In the genomic region with DNA sequence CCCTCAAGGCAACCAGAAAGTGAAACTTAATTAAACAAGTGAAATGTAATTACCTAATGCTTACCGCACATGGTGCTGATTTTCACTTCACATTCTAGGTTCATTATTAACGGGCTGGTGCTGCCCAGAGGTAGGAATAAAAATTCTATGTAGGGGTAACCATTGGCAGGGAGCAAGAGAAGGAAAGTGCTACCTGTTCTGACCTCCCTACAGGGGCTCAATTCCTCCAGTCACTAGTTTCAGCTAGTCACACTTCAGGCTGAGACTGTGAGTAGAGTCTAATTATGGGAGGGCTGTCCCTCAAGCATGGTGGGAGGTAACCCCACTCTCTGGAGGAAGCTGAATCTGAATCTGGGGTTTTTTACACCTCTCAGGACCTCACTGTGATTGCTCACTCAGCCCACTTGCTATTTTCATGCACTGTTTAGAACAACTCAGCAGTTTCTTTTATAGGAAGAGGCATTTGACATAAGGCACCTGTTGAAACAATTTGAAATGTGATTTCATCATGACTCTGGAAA, we compare ENCODE assay signal across 9 cellular contexts.
DNase-seq lines count a peak whose midpoint lies in the region; ATAC-seq, FAIRE-seq and TF ChIP-seq lines count a peak whose summit lies in the region.
"Had no signal": no experiment of that assay in that cellular context is flagged by ENCODE, and none has a peak within 500 bp of the region (broad histone marks: within the 10 kb centered on the region; RNA-seq: fewer than 3 reads in every experiment).

No MANE protein-coding gene starts in this region.

- H3K4me1 Mint-ChIP-seq in activated T-helper 1 cell treated with anti-CD3 and anti-CD28 coated beads, Interleukin-12 subunit alpha, Interleukin-12 subunit beta, Interleukin-2, Interleukin-4 antibody, amounts not matched to agents 30 ng/mL and 10 ng/mL and 1 ng/mL, durations not matched to agents 14 hours and 24 hours and 36 hours (ENCODE audit: low read depth) = peaks cover 78% of the 10 kb centered on the region

- no peak overlapping the region for H3K4me3 ChIP-seq in neutrophil (ENCODE audit: low read depth in 1 of 2, low read length in 1 of 2)
- H3K4me3 ChIP-seq: right lobe of liver had no signal

- H3K27ac Mint-ChIP-seq in activated T-helper 1 cell treated with anti-CD3 and anti-CD28 coated beads, Interleukin-12 subunit alpha, Interleukin-12 subunit beta, Interleukin-2, Interleukin-4 antibody, amounts not matched to agents 30 ng/mL and 10 ng/mL and 1 ng/mL, durations not matched to agents 14 hours and 24 hours and 36 hours = peak overlapping the region; percentile 57

- H3K9me3 Mint-ChIP-seq in activated T-helper 1 cell treated with anti-CD3 and anti-CD28 coated beads, Interleukin-12 subunit alpha, Interleukin-12 subunit beta, Interleukin-2, Interleukin-4 antibody, amounts not matched to agents 30 ng/mL and 10 ng/mL and 1 ng/mL, durations not matched to agents 14 hours and 24 hours and 36 hours = peaks cover 11% of the 10 kb centered on the region

- H3K36me3 ChIP-seq in neutrophil = no peaks in the 10 kb centered on the region
- H3K36me3 ChIP-seq: right lobe of liver had no signal

- peak; percentile 89 for ATAC-seq in HG03103 (IDR thresholded peaks at IDR 0.05; ENCODE audit: low read depth, unreplicated experiment)

- H3K27ac ChIP-seq in neutrophil = peak overlapping the region; percentile 55

- intact Hi-C loops in activated T-helper 1 cell treated with anti-CD3 and anti-CD28 coated beads, Interleukin-12 subunit alpha, Interleukin-12 subunit beta, Interleukin-2, Interleukin-4 antibody, amounts not matched to agents 30 ng/mL and 10 ng/mL and 1 ng/mL, durations not matched to agents 14 hours and 24 hours and 36 hours (cut with micrococcal nuclease) = loop anchor here (1.0 to 2.0 kb wide), 5 partner anchors 9 to 79 kb away; a partner anchor contains a TSS

- H3K9me3 ChIP-seq in neutrophil = no peaks in the 10 kb centered on the region
- H3K9me3 ChIP-seq: right lobe of liver had no signal

- TF ChIP-seq CTCF in neutrophil (IDR thresholded peaks at IDR 0.05) = no peak

- no peak for FAIRE-seq in frontal cortex (lab: Jason Lieb, UNC)

- peaks cover 30% of the 10 kb centered on the region for H3K36me3 Mint-ChIP-seq in activated T-helper 1 cell treated with anti-CD3 and anti-CD28 coated beads, Interleukin-12 subunit alpha, Interleukin-12 subunit beta, Interleukin-2, Interleukin-4 antibody, amounts not matched to agents 30 ng/mL and 10 ng/mL and 1 ng/mL, durations not matched to agents 14 hours and 24 hours and 36 hours (ENCODE audit: low read depth)

- peak overlapping the region; percentile 43 for H3K4me3 Mint-ChIP-seq in activated T-helper 1 cell treated with anti-CD3 and anti-CD28 coated beads, Interleukin-12 subunit alpha, Interleukin-12 subunit beta, Interleukin-2, Interleukin-4 antibody, amounts not matched to agents 30 ng/mL and 10 ng/mL and 1 ng/mL, durations not matched to agents 14 hours and 24 hours and 36 hours

- H3K27me3 Mint-ChIP-seq in activated T-helper 1 cell treated with anti-CD3 and anti-CD28 coated beads, Interleukin-12 subunit alpha, Interleukin-12 subunit beta, Interleukin-2, Interleukin-4 antibody, amounts not matched to agents 30 ng/mL and 10 ng/mL and 1 ng/mL, durations not matched to agents 14 hours and 24 hours and 36 hours (ENCODE audit: insufficient read depth) = no peaks in the 10 kb centered on the region

- in situ Hi-C loops in KBM-7 (cut with MboI; ENCODE audit: low pct_unique_long_range_greater_than_20kb, low sequenced_read_pairs) = no loop called here

- no peaks in the 10 kb centered on the region for H3K27me3 ChIP-seq in neutrophil
- H3K27me3 ChIP-seq: right lobe of liver had no signal

- H3K4me1 ChIP-seq in neutrophil (ENCODE audit: control insufficient read depth in 1 of 2, insufficient read depth in 1 of 2, low read depth in 1 of 2, low read length in 1 of 2) = peaks cover 43 to 49% of the 10 kb centered on the region in 2 experiments
- H3K4me1 ChIP-seq: right lobe of liver had no signal

- peak; percentile 53 to 57 for DNase-seq in activated CD4-positive, alpha-beta T cell treated with anti-CD3 and anti-CD28 coated beads for 4 hours
- no peak for DNase-seq in activated CD4-positive, alpha-beta T cell treated with anti-CD3 and anti-CD28 coated beads for 1 hour
- DNase-seq in activated T-helper 1 cell treated with anti-CD3 and anti-CD28 coated beads, Interleukin-12 subunit alpha, Interleukin-12 subunit beta, Interleukin-2, Interleukin-4 antibody, amounts not matched to agents 30 ng/mL and 10 ng/mL and 1 ng/mL, durations not matched to agents 14 hours and 24 hours and 36 hours (ENCODE audit: low spot score) = no peak
- DNase-seq in GDM1 (lab: John Stamatoyannopoulos, UW) (no peak), frontal cortex (ENCODE audit: low spot score in 2 of 2) (no peak), KBM-7 (no peak)
- DNase-seq: right lobe of liver had no signal

Comparison
In these comparisons a context has a peak if more than half of its experiments do, and no peak if none do; other contexts are left out.
1. DNase-seq: peak in activated CD4-positive, alpha-beta T cell treated with anti-CD3 and anti-CD28 coated beads for 4 hours (2 of 2); none in activated CD4-positive, alpha-beta T cell treated with anti-CD3 and anti-CD28 coated beads for 1 hour (single experiment), activated T-helper 1 cell treated with anti-CD3 and anti-CD28 coated beads, Interleukin-12 subunit alpha, Interleukin-12 subunit beta, Interleukin-2, Interleukin-4 antibody, amounts not matched to agents 30 ng/mL and 10 ng/mL and 1 ng/mL, durations not matched to agents 14 hours and 24 hours and 36 hours (single experiment), GDM1 (single experiment), frontal cortex (0 of 2) and KBM-7 (single experiment).